Comparison of ENCODE assay signal across 18 cellular contexts in the genomic region with DNA sequence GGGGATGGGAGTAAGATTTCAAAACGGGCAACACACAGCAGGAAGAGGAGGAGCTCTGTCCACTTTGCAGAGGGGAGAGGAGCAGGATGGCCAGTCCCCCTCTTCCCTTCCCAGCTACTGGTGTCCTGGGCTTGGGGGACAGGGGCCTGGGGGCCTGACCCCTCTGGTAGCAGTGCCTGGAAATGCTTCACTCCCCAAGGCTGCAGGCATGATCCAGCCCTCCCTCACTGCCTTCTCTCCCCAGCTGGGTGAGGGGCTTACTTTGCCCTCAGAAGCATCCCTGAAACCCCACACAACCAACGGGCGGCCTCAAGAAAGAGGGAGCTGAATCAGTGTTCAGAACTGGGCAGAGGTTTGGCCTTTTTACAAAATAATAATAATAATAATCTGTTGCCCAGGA.
DNase-seq lines count a peak whose midpoint lies in the region; ATAC-seq and TF ChIP-seq lines count a peak whose summit lies in the region.
"Had no signal": no experiment of that assay in that cellular context is flagged by ENCODE, and none has a peak within 500 bp of the region (broad histone marks: within the 10 kb centered on the region; RNA-seq: fewer than 3 reads in every experiment).

No MANE protein-coding gene starts in this region.

- 70 to 73% methylated on average over 3 of the region's 3 CpGs for WGBS in lower leg skin, 2 donors

- H3K4me1 ChIP-seq in gastrocnemius medialis: peaks cover 62 to 66% of the 10 kb centered on the region in 2 donors
- H3K4me1 ChIP-seq: Caco-2 had no signal

- intact Hi-C loops in activated CD8-positive, alpha-beta T cell treated with anti-CD3 and anti-CD28 coated beads for 36 hours (cut with micrococcal nuclease): no loop called here
- intact Hi-C loops in lower leg skin (cut with DNase I; ENCODE audit: low total_unique reads): no loop called here
- intact Hi-C loops in gastrocnemius medialis (cut with DNase I; ENCODE audit: low total_unique reads): no loop called here
- intact Hi-C loops in activated CD4-positive, alpha-beta T cell treated with anti-CD3 and anti-CD28 coated beads, Interleukin-2, amount 10 ng/mL, durations not matched to agents 24 days and 14 days (cut with micrococcal nuclease): no loop called here

- in situ Hi-C loops in gastrocnemius medialis (cut with MboI; ENCODE audit: low sequenced_read_pairs in 4 of 4): no loop called here

- no peaks in the 10 kb centered on the region for H3K36me3 Mint-ChIP-seq in activated CD8-positive, alpha-beta T cell treated with anti-CD3 and anti-CD28 coated beads, Interleukin-2, amount 10 ng/mL, durations not matched to agents 7 days and 5 days (ENCODE audit: low read depth)
- no peaks in the 10 kb centered on the region for H3K36me3 Mint-ChIP-seq in activated CD8-positive, alpha-beta T cell treated with anti-CD3 and anti-CD28 coated beads for 36 hours (ENCODE audit: low read depth)
- H3K36me3 Mint-ChIP-seq in HFFc6 (ENCODE audit: low read depth): no peaks in the 10 kb centered on the region
- no peaks in the 10 kb centered on the region for H3K36me3 Mint-ChIP-seq in activated CD4-positive, alpha-beta T cell treated with anti-CD3 and anti-CD28 coated beads, Interleukin-2, amount 10 ng/mL, durations not matched to agents 24 days and 14 days (ENCODE audit: low read depth)
- H3K36me3 Mint-ChIP-seq: CD14-positive monocyte had no signal

- no peak overlapping the region for H3K4me3 Mint-ChIP-seq in activated CD8-positive, alpha-beta T cell treated with anti-CD3 and anti-CD28 coated beads, Interleukin-2, amount 10 ng/mL, durations not matched to agents 7 days and 5 days
- H3K4me3 Mint-ChIP-seq in activated CD8-positive, alpha-beta T cell treated with anti-CD3 and anti-CD28 coated beads for 36 hours: no peak overlapping the region
- H3K4me3 Mint-ChIP-seq in HFFc6: no peak overlapping the region
- H3K4me3 Mint-ChIP-seq in activated CD4-positive, alpha-beta T cell treated with anti-CD3 and anti-CD28 coated beads, Interleukin-2, amount 10 ng/mL, durations not matched to agents 24 days and 14 days: no peak overlapping the region
- H3K4me3 Mint-ChIP-seq: CD14-positive monocyte had no signal

- no peaks in the 10 kb centered on the region for H3K36me3 ChIP-seq in gastrocnemius medialis

- H3K4me3 ChIP-seq in lower leg skin (ENCODE audit: low read depth, poor library complexity, severe bottlenecking): no peak overlapping the region
- H3K4me3 ChIP-seq in gastrocnemius medialis: no peak overlapping the region
- no peak overlapping the region for H3K4me3 ChIP-seq in foreskin fibroblast (ENCODE audit: low read depth in 1 of 2, low read length in 2 of 2)
- H3K4me3 ChIP-seq: PC-9 had no signal

- DNase-seq in activated CD8-positive, alpha-beta T cell treated with anti-CD3 and anti-CD28 coated beads, Interleukin-2, amount 10 ng/mL, durations not matched to agents 7 days and 5 days: peak; percentile 15
- DNase-seq in activated CD8-positive, alpha-beta T cell treated with anti-CD3 and anti-CD28 coated beads for 36 hours: no peak
- DNase-seq in HFFc6 (no peak), lower leg skin (ENCODE audit: low spot score in 2 of 2) (peak; percentile 0 to 37), gastrocnemius medialis (no peak), foreskin fibroblast (no peak)
- DNase-seq in activated T-cell treated with anti-CD3 and anti-CD28 coated beads, Interleukin-2, amount 50 U/mL, for 48 hours: no peak
- no peak for DNase-seq in activated CD4-positive, alpha-beta T cell treated with anti-CD3 and anti-CD28 coated beads, Interleukin-2, amount 10 ng/mL, durations not matched to agents 24 days and 14 days
- DNase-seq: Caco-2, NCI-H1105 treated with DMSO at 0.1 percent for 48 hours, NCI-H1930, NCI-H2171, NCI-H446 treated with DMSO at 0.1 percent for 48 hours, NCI-H774, PC-9, SHP77 treated with DMSO at 0.1 percent for 48 hours had no signal

- TF ChIP-seq CTCF in activated CD8-positive, alpha-beta T cell treated with anti-CD3 and anti-CD28 coated beads for 36 hours (IDR thresholded peaks at IDR 0.05): no peak
- no peak for TF ChIP-seq CTCF in HFFc6 (IDR thresholded peaks at IDR 0.05)
- no peak for TF ChIP-seq CTCF in lower leg skin (IDR thresholded peaks at IDR 0.05)
- no peak for TF ChIP-seq CTCF in gastrocnemius medialis (IDR thresholded peaks at IDR 0.05 in 4 of 5, conservative IDR thresholded peaks at IDR 0.05 in 1 of 5)
- no peak for TF ChIP-seq CTCF in foreskin fibroblast (IDR thresholded peaks at IDR 0.05; ENCODE audit: low read depth, low read length)

- H3K4me1 Mint-ChIP-seq in activated CD8-positive, alpha-beta T cell treated with anti-CD3 and anti-CD28 coated beads, Interleukin-2, amount 10 ng/mL, durations not matched to agents 7 days and 5 days (ENCODE audit: low read depth): peaks cover 7% of the 10 kb centered on the region
- no peaks in the 10 kb centered on the region for H3K4me1 Mint-ChIP-seq in activated CD8-positive, alpha-beta T cell treated with anti-CD3 and anti-CD28 coated beads for 36 hours (ENCODE audit: low read depth)
- H3K4me1 Mint-ChIP-seq in HFFc6 (ENCODE audit: low read depth): peaks cover 84% of the 10 kb centered on the region
- peaks cover 2% of the 10 kb centered on the region for H3K4me1 Mint-ChIP-seq in activated CD4-positive, alpha-beta T cell treated with anti-CD3 and anti-CD28 coated beads, Interleukin-2, amount 10 ng/mL, durations not matched to agents 24 days and 14 days
- H3K4me1 Mint-ChIP-seq: CD14-positive monocyte had no signal

- CTCF ChIA-PET in activated CD8-positive, alpha-beta T cell treated with anti-CD3 and anti-CD28 coated beads, Interleukin-2, amount 10 ng/mL, durations not matched to agents 7 days and 5 days (lab: Charles Lee): no interaction called here
- CTCF ChIA-PET in activated CD8-positive, alpha-beta T cell treated with anti-CD3 and anti-CD28 coated beads for 36 hours (lab: Charles Lee): no interaction called here

- H3K27ac ChIP-seq in gastrocnemius medialis: peak overlapping the region; percentile 75 to 90 (median 85)
- H3K27ac ChIP-seq: 22Rv1, PC-9 had no signal

- no peaks in the 10 kb centered on the region for H3K9me3 Mint-ChIP-seq in activated CD8-positive, alpha-beta T cell treated with anti-CD3 and anti-CD28 coated beads, Interleukin-2, amount 10 ng/mL, durations not matched to agents 7 days and 5 days (ENCODE audit: insufficient read depth)
- no peaks in the 10 kb centered on the region for H3K9me3 Mint-ChIP-seq in activated CD8-positive, alpha-beta T cell treated with anti-CD3 and anti-CD28 coated beads for 36 hours
- H3K9me3 Mint-ChIP-seq in HFFc6: no peaks in the 10 kb centered on the region
- H3K9me3 Mint-ChIP-seq in activated CD4-positive, alpha-beta T cell treated with anti-CD3 and anti-CD28 coated beads, Interleukin-2, amount 10 ng/mL, durations not matched to agents 24 days and 14 days: no peaks in the 10 kb centered on the region
- H3K9me3 Mint-ChIP-seq: CD14-positive monocyte had no signal

- no peak overlapping the region for H3K27ac Mint-ChIP-seq in activated CD8-positive, alpha-beta T cell treated with anti-CD3 and anti-CD28 coated beads, Interleukin-2, amount 10 ng/mL, durations not matched to agents 7 days and 5 days
- no peak overlapping the region for H3K27ac Mint-ChIP-seq in activated CD8-positive, alpha-beta T cell treated with anti-CD3 and anti-CD28 coated beads for 36 hours
- H3K27ac Mint-ChIP-seq in HFFc6: peak overlapping the region; percentile 24; the same call in 1 of the 2 replicates
- H3K27ac Mint-ChIP-seq in activated CD4-positive, alpha-beta T cell treated with anti-CD3 and anti-CD28 coated beads, Interleukin-2, amount 10 ng/mL, durations not matched to agents 24 days and 14 days: no peak overlapping the region
- H3K27ac Mint-ChIP-seq: CD14-positive monocyte had no signal

- H3K27me3 ChIP-seq in gastrocnemius medialis: no peaks in the 10 kb centered on the region

- H3K9me3 ChIP-seq in gastrocnemius medialis: no peaks in the 10 kb centered on the region
- H3K9me3 ChIP-seq: Caco-2 had no signal

- ATAC-seq in activated CD8-positive, alpha-beta T cell treated with anti-CD3 and anti-CD28 coated beads, Interleukin-2, amount 10 ng/mL, durations not matched to agents 7 days and 5 days: no peak
- no peak for ATAC-seq in activated CD8-positive, alpha-beta T cell treated with anti-CD3 and anti-CD28 coated beads for 36 hours
- no peak for ATAC-seq in gastrocnemius medialis

- POLR2A ChIA-PET in activated CD8-positive, alpha-beta T cell treated with anti-CD3 and anti-CD28 coated beads, Interleukin-2, amount 10 ng/mL, durations not matched to agents 7 days and 5 days (lab: Charles Lee): no interaction called here
- POLR2A ChIA-PET in activated CD8-positive, alpha-beta T cell treated with anti-CD3 and anti-CD28 coated beads for 36 hours (lab: Charles Lee): no interaction called here

- TF ChIP-seq POLR2A in lower leg skin (IDR thresholded peaks at IDR 0.05) (no peak), gastrocnemius medialis (IDR thresholded peaks at IDR 0.05) (no peak)

- peaks cover 24% of the 10 kb centered on the region for H3K27me3 Mint-ChIP-seq in activated CD8-positive, alpha-beta T cell treated with anti-CD3 and anti-CD28 coated beads, Interleukin-2, amount 10 ng/mL, durations not matched to agents 7 days and 5 days (ENCODE audit: low read depth)
- peaks cover 7% of the 10 kb centered on the region for H3K27me3 Mint-ChIP-seq in activated CD8-positive, alpha-beta T cell treated with anti-CD3 and anti-CD28 coated beads for 36 hours
- no peaks in the 10 kb centered on the region for H3K27me3 Mint-ChIP-seq in HFFc6 (ENCODE audit: insufficient read depth)
- H3K27me3 Mint-ChIP-seq in activated CD4-positive, alpha-beta T cell treated with anti-CD3 and anti-CD28 coated beads, Interleukin-2, amount 10 ng/mL, durations not matched to agents 24 days and 14 days: peaks cover 25% of the 10 kb centered on the region

Comparison
In these comparisons a context has a peak if more than half of its experiments do, and no peak if none do; other contexts are left out.
1. DNase-seq: peak in activated CD8-positive, alpha-beta T cell treated with anti-CD3 and anti-CD28 coated beads, Interleukin-2, amount 10 ng/mL, durations not matched to agents 7 days and 5 days (single experiment) and lower leg skin (2 of 2); none in activated CD8-positive, alpha-beta T cell treated with anti-CD3 and anti-CD28 coated beads for 36 hours (single experiment), HFFc6 (single experiment), gastrocnemius medialis (0 of 2), activated T-cell treated with anti-CD3 and anti-CD28 coated beads, Interleukin-2, amount 50 U/mL, for 48 hours (0 of 2), activated CD4-positive, alpha-beta T cell treated with anti-CD3 and anti-CD28 coated beads, Interleukin-2, amount 10 ng/mL, durations not matched to agents 24 days and 14 days (single experiment) and foreskin fibroblast (0 of 2).